14 cellular contexts compared by ENCODE assay signal in the genomic region with DNA sequence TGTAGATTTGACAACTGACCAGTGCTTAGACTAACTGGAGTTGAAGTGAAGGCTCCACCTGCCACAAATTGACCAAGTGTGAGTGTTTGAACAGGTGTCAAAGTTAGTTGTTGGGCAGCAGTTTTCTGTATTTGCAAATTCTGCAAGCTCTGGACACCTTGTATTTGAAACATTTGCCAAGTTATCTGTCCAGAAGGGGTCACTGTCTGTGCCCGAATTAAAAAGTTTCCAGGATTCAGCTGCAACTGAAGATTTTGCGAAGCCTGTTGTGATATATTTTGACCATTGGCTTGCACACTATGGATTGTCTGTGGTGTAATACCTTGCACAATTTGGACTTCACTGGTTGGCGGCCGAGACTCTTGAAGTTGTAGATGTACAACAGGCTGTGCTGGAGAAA.
DNase-seq lines count a peak whose midpoint lies in the region; ATAC-seq and TF ChIP-seq lines count a peak whose summit lies in the region.
"Had no signal": no experiment of that assay in that cellular context is flagged by ENCODE, and none has a peak within 500 bp of the region (broad histone marks: within the 10 kb centered on the region; RNA-seq: fewer than 3 reads in every experiment).

No MANE protein-coding gene starts in this region.

- H3K4me2 ChIP-seq in GM23248 (ENCODE audit: unreplicated experiment) (no peak overlapping the region), OCI-LY1 (ENCODE audit: low read length) (no peak overlapping the region)

- in situ Hi-C loops in GM23248 (cut with MboI) = no loop called here
- in situ Hi-C loops in gastrocnemius medialis (cut with MboI; ENCODE audit: low sequenced_read_pairs in 4 of 4) = no loop called here

- WGBS in GM23248 (ENCODE audit: low coverage in 1 of 2, low lambda C conversion rate in 2 of 2, missing lambda C conversion rate in 2 of 2), 2 experiments = 59% methylated on average over 4 of the region's 4 CpGs
- WGBS in right lobe of liver (ENCODE audit: insufficient coverage, low coverage, low lambda C conversion rate, missing lambda C conversion rate) = 22% methylated on average over 4 of the region's 4 CpGs

- H3K27me3 ChIP-seq in GM23248 (replicated peaks; ENCODE audit: insufficient read depth) (no peaks in the 10 kb centered on the region), OCI-LY1 (ENCODE audit: insufficient read depth, low read length) (no peaks in the 10 kb centered on the region), right lobe of liver (no peaks in the 10 kb centered on the region), gastrocnemius medialis (no peaks in the 10 kb centered on the region)
- H3K27me3 ChIP-seq: testis had no signal

- H3K9me3 ChIP-seq in GM23248 (ENCODE audit: low read depth) (no peaks in the 10 kb centered on the region), OCI-LY1 (ENCODE audit: low read length) (no peaks in the 10 kb centered on the region), right lobe of liver (no peaks in the 10 kb centered on the region), gastrocnemius medialis (no peaks in the 10 kb centered on the region)
- H3K9me3 ChIP-seq: testis had no signal

- ATAC-seq in right lobe of liver = peak; percentile 67 to 81 (median 76)
- ATAC-seq in gastrocnemius medialis = no peak
- no peak for ATAC-seq in GM18870 (IDR thresholded peaks at IDR 0.05; ENCODE audit: unreplicated experiment)

- no peaks in the 10 kb centered on the region for H3K79me2 ChIP-seq in GM23248 (ENCODE audit: insufficient read depth)
- H3K79me2 ChIP-seq in OCI-LY1 (ENCODE audit: insufficient read depth, low read length) = no peaks in the 10 kb centered on the region

- intact Hi-C loops in right lobe of liver (cut with DNase I) = no loop called here
- intact Hi-C loops in gastrocnemius medialis (cut with DNase I; ENCODE audit: low total_unique reads) = no loop called here

- H3K4me3 ChIP-seq in GM23248 (no peak overlapping the region), OCI-LY1 (ENCODE audit: low read depth, low read length, poor library complexity, severe bottlenecking) (no peak overlapping the region), right lobe of liver (no peak overlapping the region), gastrocnemius medialis (no peak overlapping the region)
- H3K4me3 ChIP-seq: testis had no signal

- DNase-seq in GM23248 = peak; percentile 6
- peak; percentile 12 for DNase-seq in cerebellar cortex (ENCODE audit: low spot score)
- DNase-seq in right lobe of liver = no peak
- no peak for DNase-seq in gastrocnemius medialis
- no peak for DNase-seq in NCI-H2081 treated with DMSO at 0.1 percent for 48 hours (lab: John Stamatoyannopoulos, UW)
- DNase-seq: activated B cell treated with CpG ODN at 0.5 μM for 24 hours; effector memory CD4-positive, alpha-beta T cell; EL; NCI-H187 treated with DMSO at 0.1 percent for 48 hours; NK-92 treated with Interleukin-12 subunit alpha and Interleukin-12 subunit beta, amount 100 ng/mL, for 24 hours; stimulated activated CD4-positive, alpha-beta T cell treated with anti-CD3 and anti-CD28 coated beads, Interleukin-15, amount 100 ng/mL, for 24 hours; testis had no signal

- no peak overlapping the region for H3K9ac ChIP-seq in GM23248
- H3K9ac ChIP-seq in OCI-LY1 (ENCODE audit: low read length) = no peak overlapping the region

- H3K4me1 ChIP-seq in GM23248 (ENCODE audit: insufficient read depth) (no peaks in the 10 kb centered on the region), OCI-LY1 (ENCODE audit: insufficient read depth, low read length, severe bottlenecking) (no peaks in the 10 kb centered on the region), right lobe of liver (no peaks in the 10 kb centered on the region), gastrocnemius medialis (no peaks in the 10 kb centered on the region)
- H3K4me1 ChIP-seq: testis had no signal

- TF ChIP-seq POLR2A in right lobe of liver (IDR thresholded peaks at IDR 0.05) (no peak), gastrocnemius medialis (IDR thresholded peaks at IDR 0.05) (no peak)

- peak; percentile 10; the same call in 1 of the 2 replicates for TF ChIP-seq CTCF in OCI-LY1 (IDR thresholded peaks at IDR 0.05; ENCODE audit: low read length)
- peak; percentile 36 to 51 (median 42) for TF ChIP-seq CTCF in right lobe of liver (IDR thresholded peaks at IDR 0.05)
- TF ChIP-seq CTCF in gastrocnemius medialis (IDR thresholded peaks at IDR 0.05 in 4 of 5, conservative IDR thresholded peaks at IDR 0.05 in 1 of 5) = no peak

- H2AFZ ChIP-seq in GM23248 (no peak overlapping the region), OCI-LY1 (ENCODE audit: low read length) (no peak overlapping the region)

- H3K9me2 ChIP-seq in GM23248 (ENCODE audit: insufficient read depth) = no peaks in the 10 kb centered on the region
- H3K9me2 ChIP-seq in OCI-LY1 (ENCODE audit: low read depth, low read length) = no peaks in the 10 kb centered on the region

- no peak overlapping the region for H3K27ac ChIP-seq in GM23248
- H3K27ac ChIP-seq in OCI-LY1 (ENCODE audit: low read depth, low read length, poor library complexity, severe bottlenecking) = no peak overlapping the region
- H3K27ac ChIP-seq in right lobe of liver = no peak overlapping the region
- H3K27ac ChIP-seq in gastrocnemius medialis = no peak overlapping the region
- H3K27ac ChIP-seq: testis had no signal

- H3K36me3 ChIP-seq in GM23248 (ENCODE audit: low read depth) (no peaks in the 10 kb centered on the region), OCI-LY1 (ENCODE audit: insufficient read depth, low read length) (no peaks in the 10 kb centered on the region), right lobe of liver (no peaks in the 10 kb centered on the region), gastrocnemius medialis (no peaks in the 10 kb centered on the region)

- H3F3A ChIP-seq in GM23248 (ENCODE audit: insufficient read depth) = no peaks in the 10 kb centered on the region
- H3F3A ChIP-seq in OCI-LY1 (ENCODE audit: insufficient read depth, low read length) = no peaks in the 10 kb centered on the region

- H4K20me1 ChIP-seq in GM23248 (ENCODE audit: insufficient read depth) = no peaks in the 10 kb centered on the region
- H4K20me1 ChIP-seq in OCI-LY1 (ENCODE audit: insufficient read depth, low read length) = no peaks in the 10 kb centered on the region

Comparison
In these comparisons a context has a peak if more than half of its experiments do, and no peak if none do; other contexts are left out.
1. DNase-seq: peak in GM23248 (single experiment) and cerebellar cortex (single experiment); none in right lobe of liver (0 of 3), gastrocnemius medialis (0 of 2) and NCI-H2081 treated with DMSO at 0.1 percent for 48 hours (single experiment).
2. CTCF ChIP-seq: peak in OCI-LY1 (single experiment) and right lobe of liver (4 of 4); none in gastrocnemius medialis (0 of 5).
3. ATAC-seq: peak in right lobe of liver (4 of 4); none in gastrocnemius medialis (0 of 2) and GM18870 (single experiment).